In genomic region chr10:22381262-22381661, GRCh38 we compare ENCODE assay signal across 25 cellular contexts.
"Had no signal": no experiment of that assay in that cellular context is flagged by ENCODE, and none has a peak within 500 bp of the region (broad histone marks: within the 10 kb centered on the region; RNA-seq: fewer than 3 reads in every experiment).

No MANE protein-coding gene starts in this region.

- H3K27me3 Mint-ChIP-seq: dendritic cell treated with granulocyte-macrophage colony-stimulating factor and Interleukin-4, amounts not matched to agents 40 ng/mL and 50 ng/mL, for 4 days; type B pancreatic cell had no signal

- ATAC-seq: foreskin keratinocyte; gastroesophageal sphincter; heart right ventricle; left cardiac atrium; naive thymus-derived CD4-positive, alpha-beta T cell; right cardiac atrium; stimulated activated memory B cell treated with anti-CD40 and anti-IgM and Interleukin-4, amounts not matched to agents 10 μg/mL and 1 μg/mL and 100 μg/mL, for 72 hours; stimulated activated naive CD8-positive, alpha-beta T cell treated with anti-CD3 and anti-CD28 coated beads, Interleukin-15, Interleukin-2, amounts not matched to agents 100 U/mL and 50 U/mL, for 24 hours had no signal

- H3K4me3 Mint-ChIP-seq: dendritic cell treated with granulocyte-macrophage colony-stimulating factor and Interleukin-4, amounts not matched to agents 40 ng/mL and 50 ng/mL, for 4 days; naive thymus-derived CD4-positive, alpha-beta T cell; nephron; stimulated activated memory B cell treated with anti-CD40 and anti-IgM and Interleukin-4, amounts not matched to agents 10 μg/mL and 1 μg/mL and 100 μg/mL, for 72 hours; type B pancreatic cell had no signal

- H3K27ac Mint-ChIP-seq: dendritic cell treated with granulocyte-macrophage colony-stimulating factor and Interleukin-4, amounts not matched to agents 40 ng/mL and 50 ng/mL, for 4 days; naive thymus-derived CD4-positive, alpha-beta T cell; nephron; stimulated activated memory B cell treated with anti-CD40 and anti-IgM and Interleukin-4, amounts not matched to agents 10 μg/mL and 1 μg/mL and 100 μg/mL, for 72 hours; type B pancreatic cell had no signal

- H3K36me3 Mint-ChIP-seq: naive thymus-derived CD4-positive, alpha-beta T cell; stimulated activated memory B cell treated with anti-CD40 and anti-IgM and Interleukin-4, amounts not matched to agents 10 μg/mL and 1 μg/mL and 100 μg/mL, for 72 hours; type B pancreatic cell had no signal

- H3K9me3 Mint-ChIP-seq: dendritic cell treated with granulocyte-macrophage colony-stimulating factor and Interleukin-4, amounts not matched to agents 40 ng/mL and 50 ng/mL, for 4 days; naive thymus-derived CD4-positive, alpha-beta T cell; nephron; stimulated activated memory B cell treated with anti-CD40 and anti-IgM and Interleukin-4, amounts not matched to agents 10 μg/mL and 1 μg/mL and 100 μg/mL, for 72 hours; type B pancreatic cell had no signal

- DNase-seq: colonic mucosa; effector memory CD4-positive, alpha-beta T cell; foreskin keratinocyte; glutamatergic neuron; heart right ventricle; hippocampal formation; left cardiac atrium; left lung; mesenchymal stem cell; midbrain; naive thymus-derived CD4-positive, alpha-beta T cell; nucleus accumbens; right cardiac atrium; sigmoid colon; spleen; stimulated activated CD4-positive, alpha-beta T cell treated with anti-CD3 and anti-CD28 coated beads, Interleukin-4, amount 100 ng/mL, for 4 hours; stimulated activated naive CD8-positive, alpha-beta T cell treated with anti-CD3 and anti-CD28 coated beads, Interleukin-15, Interleukin-2, amounts not matched to agents 100 U/mL and 50 U/mL, for 24 hours; substantia nigra; testis; tibial artery had no signal

- H3K4me1 Mint-ChIP-seq: nephron had no signal
